Comparison of ENCODE assay signal across 30 cellular contexts in genomic region chr6:157961829-157962228, GRCh38. TPM values are rescaled to one million over a fixed set of nuclear protein-coding genes. Genes with fewer than 3 reads are reported as not detected.
A peak's percentile ranks its signal among the peaks of the same experiment; 100 is the strongest.
DNase-seq lines count a peak whose midpoint lies in the region; ATAC-seq and TF ChIP-seq lines count a peak whose summit lies in the region.
"Had no signal": no experiment of that assay in that cellular context is flagged by ENCODE, and none has a peak within 500 bp of the region (broad histone marks: within the 10 kb centered on the region; RNA-seq: fewer than 3 reads in every experiment).

No MANE protein-coding gene starts in this region.

- peak overlapping the region; percentile 91 for H3K27ac Mint-ChIP-seq in activated CD4-positive, alpha-beta T cell treated with anti-CD3 and anti-CD28 coated beads, Interleukin-2, amount 10 ng/mL, durations not matched to agents 7 days and 5 days
- H3K27ac Mint-ChIP-seq in activated T-helper 17 cell treated with anti-CD3 and anti-CD28 coated beads, Interleukin-2, amount 50 U/mL, for 72 hours = peak overlapping the region; percentile 96
- H3K27ac Mint-ChIP-seq: B cell; effector memory CD8-positive, alpha-beta T cell; nephron progenitor cell had no signal

- CTCF ChIA-PET in activated CD4-positive, alpha-beta T cell treated with anti-CD3 and anti-CD28 coated beads, Interleukin-2, amount 10 ng/mL, durations not matched to agents 7 days and 5 days (lab: Charles Lee) = interaction anchor here (1.3 kb wide), 1 partner anchor 110 kb away, joined by 4 read pairs; no protein-coding TSS in a partner anchor

- H4K20me1 ChIP-seq in DND-41 (ENCODE audit: insufficient read depth, low read length) = no peaks in the 10 kb centered on the region
- H4K20me1 ChIP-seq in GM23248 (ENCODE audit: insufficient read depth) = no peaks in the 10 kb centered on the region

- H3K4me1 ChIP-seq in DND-41 (ENCODE audit: insufficient read depth, low read length) = peaks cover 37% of the 10 kb centered on the region
- H3K4me1 ChIP-seq in GM23248 (ENCODE audit: insufficient read depth) = no peaks in the 10 kb centered on the region
- H3K4me1 ChIP-seq: foreskin keratinocyte, testis had no signal

- H3K27ac ChIP-seq in DND-41 (ENCODE audit: low read length) (peak overlapping the region; percentile 99), GM23248 (no peak overlapping the region)
- H3K27ac ChIP-seq: cardiac muscle cell, colonic mucosa, foreskin keratinocyte, left lung, pancreas, testis, VCaP had no signal

- no peaks in the 10 kb centered on the region for H3K9me2 ChIP-seq in GM23248 (ENCODE audit: insufficient read depth)

- 0 out of 2 replicates have a peak, but pooled peaks cover 5% of the 10 kb centered on the region for H3F3A ChIP-seq in GM23248 (ENCODE audit: insufficient read depth)

- H3K9me3 Mint-ChIP-seq in activated CD4-positive, alpha-beta T cell treated with anti-CD3 and anti-CD28 coated beads, Interleukin-2, amount 10 ng/mL, durations not matched to agents 7 days and 5 days = peaks cover 26% of the 10 kb centered on the region
- H3K9me3 Mint-ChIP-seq in activated T-helper 17 cell treated with anti-CD3 and anti-CD28 coated beads, Interleukin-2, amount 50 U/mL, for 72 hours = peaks cover 11% of the 10 kb centered on the region

- no peaks in the 10 kb centered on the region for H3K27me3 Mint-ChIP-seq in activated CD4-positive, alpha-beta T cell treated with anti-CD3 and anti-CD28 coated beads, Interleukin-2, amount 10 ng/mL, durations not matched to agents 7 days and 5 days
- H3K27me3 Mint-ChIP-seq in activated T-helper 17 cell treated with anti-CD3 and anti-CD28 coated beads, Interleukin-2, amount 50 U/mL, for 72 hours = no peaks in the 10 kb centered on the region

- peaks cover 25% of the 10 kb centered on the region for H3K9me3 ChIP-seq in DND-41 (ENCODE audit: insufficient read depth, low read length, severe bottlenecking)
- no peaks in the 10 kb centered on the region for H3K9me3 ChIP-seq in GM23248 (ENCODE audit: low read depth)
- H3K9me3 ChIP-seq: colonic mucosa, pancreas, testis had no signal

- H3K27me3 ChIP-seq in DND-41 (ENCODE audit: insufficient read depth, low read length, poor library complexity) = no peaks in the 10 kb centered on the region
- no peaks in the 10 kb centered on the region for H3K27me3 ChIP-seq in GM23248 (replicated peaks; ENCODE audit: insufficient read depth)
- H3K27me3 ChIP-seq: cardiac muscle cell, colonic mucosa, foreskin keratinocyte, pancreas, testis had no signal

- no peak for TF ChIP-seq CTCF in DND-41 (IDR thresholded peaks at IDR 0.05; ENCODE audit: borderline replicate concordance, extremely low read depth, low read length, poor library complexity, severe bottlenecking)

- H3K4me2 ChIP-seq in DND-41 (ENCODE audit: insufficient read depth, low read length) = peak overlapping the region; percentile 65
- no peak overlapping the region for H3K4me2 ChIP-seq in GM23248 (ENCODE audit: unreplicated experiment)

- H3K36me3 ChIP-seq in DND-41 (ENCODE audit: insufficient read depth, low read length) (no peaks in the 10 kb centered on the region), GM23248 (ENCODE audit: low read depth) (no peaks in the 10 kb centered on the region)
- H3K36me3 ChIP-seq: cardiac muscle cell, colonic mucosa, left lung, pancreas had no signal

- peaks cover 29% of the 10 kb centered on the region for H3K4me1 Mint-ChIP-seq in activated CD4-positive, alpha-beta T cell treated with anti-CD3 and anti-CD28 coated beads, Interleukin-2, amount 10 ng/mL, durations not matched to agents 7 days and 5 days
- peaks cover 12% of the 10 kb centered on the region for H3K4me1 Mint-ChIP-seq in activated T-helper 17 cell treated with anti-CD3 and anti-CD28 coated beads, Interleukin-2, amount 50 U/mL, for 72 hours
- H3K4me1 Mint-ChIP-seq: nephron progenitor cell had no signal

- POLR2A ChIA-PET in activated CD4-positive, alpha-beta T cell treated with anti-CD3 and anti-CD28 coated beads, Interleukin-2, amount 10 ng/mL, durations not matched to agents 7 days and 5 days (lab: Charles Lee) = no interaction called here

- WGBS in GM23248 (ENCODE audit: low coverage in 1 of 2, low lambda C conversion rate in 2 of 2, missing lambda C conversion rate in 2 of 2), 2 experiments = 95% methylated on average over 7 of the region's 7 CpGs

- H3K4me3 ChIP-seq in DND-41 (ENCODE audit: low read depth in 1 of 2, low read length in 2 of 2) (peak overlapping the region in 1 of 2 experiments; percentile 58; a peak in 2 of 4 replicates), GM23248 (no peak overlapping the region)
- H3K4me3 ChIP-seq: cardiac muscle cell, colonic mucosa, left lung, pancreas, testis had no signal

- peaks cover 19% of the 10 kb centered on the region for H3K36me3 Mint-ChIP-seq in activated CD4-positive, alpha-beta T cell treated with anti-CD3 and anti-CD28 coated beads, Interleukin-2, amount 10 ng/mL, durations not matched to agents 7 days and 5 days (ENCODE audit: low read depth)
- H3K36me3 Mint-ChIP-seq in activated T-helper 17 cell treated with anti-CD3 and anti-CD28 coated beads, Interleukin-2, amount 50 U/mL, for 72 hours (ENCODE audit: low read depth) = peaks cover 4% of the 10 kb centered on the region

- in situ Hi-C loops in GM23248 (cut with MboI) = no loop called here

- H2AFZ ChIP-seq in DND-41 (ENCODE audit: low read depth, low read length) (peak overlapping the region; percentile 43; the same call in 1 of the 2 replicates), GM23248 (no peak overlapping the region)

- H3K4me3 Mint-ChIP-seq in activated CD4-positive, alpha-beta T cell treated with anti-CD3 and anti-CD28 coated beads, Interleukin-2, amount 10 ng/mL, durations not matched to agents 7 days and 5 days = no peak overlapping the region
- H3K4me3 Mint-ChIP-seq in activated T-helper 17 cell treated with anti-CD3 and anti-CD28 coated beads, Interleukin-2, amount 50 U/mL, for 72 hours = no peak overlapping the region
- H3K4me3 Mint-ChIP-seq: B cell; effector memory CD8-positive, alpha-beta T cell; nephron progenitor cell had no signal

- peak overlapping the region; percentile 61 for H3K9ac ChIP-seq in DND-41 (ENCODE audit: low read depth, low read length)
- no peak overlapping the region for H3K9ac ChIP-seq in GM23248

- H3K79me2 ChIP-seq in DND-41 (ENCODE audit: insufficient read depth, low read length) (peaks cover 5% of the 10 kb centered on the region), GM23248 (ENCODE audit: insufficient read depth) (no peaks in the 10 kb centered on the region)

- no peak for DNase-seq in activated CD4-positive, alpha-beta T cell treated with anti-CD3 and anti-CD28 coated beads, Interleukin-2, amount 10 ng/mL, durations not matched to agents 7 days and 5 days
- DNase-seq in activated CD4-positive, alpha-beta T cell treated with anti-CD3 and anti-CD28 coated beads, Interleukin-2, amount 50 U/mL, for 1 hour = no peak
- no peak for DNase-seq in DND-41
- no peak for DNase-seq in SIG-M5 (lab: John Stamatoyannopoulos, UW)
- DNase-seq in NCI-H1417 (lab: John Stamatoyannopoulos, UW) = no peak
- DNase-seq in GM23248 = no peak
- DNase-seq: aorta; CD4-positive, alpha-beta memory T cell; colonic mucosa; effector memory CD8-positive, alpha-beta T cell; islet precursor cell; left lung; mesenchymal stem cell; NCI-H146; NCI-H2107; NCI-H345; nephron progenitor cell; pancreas; SHP77; small intestine; stimulated activated naive CD4-positive, alpha-beta T cell treated with Interleukin-2 at 50 U/mL for 16 hours; SW 1271; T1000; testis had no signal

- ATAC-seq in DND-41 (ENCODE audit: insufficient read depth, low read depth) = no peak
- ATAC-seq in activated T-helper 17 cell treated with anti-CD3 and anti-CD28 coated beads, Interleukin-2, amount 50 U/mL, for 72 hours (replicated peaks) = no peak
- peak; percentile 33 for ATAC-seq in esophagus mucosa
- ATAC-seq: effector memory CD8-positive, alpha-beta T cell; foreskin keratinocyte; left lung had no signal

RNA-seq across cellular contexts. Expression of gene SYNJ2, which starts 19.8 kb away (rescaled TPM):
- total RNA-seq in activated CD4-positive, alpha-beta T cell treated with anti-CD3 and anti-CD28 coated beads, Interleukin-2, amount 10 ng/mL, durations not matched to agents 7 days and 5 days = 10 to 100 TPM; 35.8 to 39.0 TPM
- total RNA-seq in activated T-helper 17 cell treated with anti-CD3 and anti-CD28 coated beads, Interleukin-2, amount 50 U/mL, for 72 hours = 10 to 100 TPM; 28.0 to 32.0 TPM
- total RNA-seq in esophagus mucosa = 12.9 TPM
- 25.3 and 28.6 TPM in 2 replicates for total RNA-seq in GM23248 (2014; rRNA removed; shearing (Covaris generic))
- 17.6 and 20.5 TPM in 2 replicates for polyA plus RNA-seq in GM23248 (2016; fragmentation: Nextera tagmentation; extraction: Ambion mirVana)
